Comparison of ENCODE assay signal across 8 cellular contexts in the genomic region with DNA sequence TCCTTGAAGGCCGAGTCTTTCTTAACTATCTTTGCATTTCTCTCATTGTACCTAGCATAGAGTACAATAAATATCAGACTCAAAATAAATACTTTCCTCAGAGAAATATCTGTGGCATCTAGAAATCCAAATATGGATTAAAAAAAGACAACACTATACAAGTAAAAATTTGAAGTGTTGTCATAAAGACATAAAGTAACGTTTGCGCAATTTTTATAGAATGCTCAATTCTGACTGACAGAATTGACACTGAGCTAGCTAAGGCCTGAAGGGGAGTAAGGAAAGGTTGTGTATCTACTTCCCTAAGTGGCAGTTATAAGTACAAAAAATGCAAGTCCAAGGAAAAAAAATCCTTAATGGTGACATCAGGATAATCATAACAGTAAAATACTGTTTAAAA. TPM values are rescaled to one million over a fixed set of nuclear protein-coding genes. Genes with fewer than 3 reads are reported as not detected.
DNase-seq lines count a peak whose midpoint lies in the region; ATAC-seq and TF ChIP-seq lines count a peak whose summit lies in the region.

No MANE protein-coding gene starts in this region.

- peak overlapping the region; percentile 63; the same call in 1 of the 2 replicates for H3K27ac ChIP-seq in HUES6 (ENCODE audit: low read depth, low read length)
- H3K27ac ChIP-seq in breast epithelium, result peak overlapping the region in 1 of 2 donors; percentile 93
- H3K27ac ChIP-seq in muscle layer of colon (ENCODE audit: low read depth, low read length), result peak overlapping the region; percentile 75

- POLR2A ChIA-PET in AG04449 (lab: Yijun Ruan, JAX), result interaction anchor here (1.2 to 1.6 kb wide), 2 partner anchors 18 to 62 kb away, joined by 3 to 4 read pairs; no protein-coding TSS in a partner anchor

- no peak for DNase-seq in AG04449 (ENCODE audit: low read depth, low spot score)
- no peak for DNase-seq in breast epithelium (ENCODE audit: low spot score in 2 of 2)
- no peak for DNase-seq in GM03348 (ENCODE audit: low spot score)
- DNase-seq in NCI-H446 (lab: John Stamatoyannopoulos, UW), result no peak
- no peak for DNase-seq in HuH-7.5 (ENCODE audit: low spot score)

- no peaks in the 10 kb centered on the region for H3K27me3 ChIP-seq in HUES6 (ENCODE audit: control insufficient read depth, insufficient read depth, low read length)
- no peaks in the 10 kb centered on the region for H3K27me3 ChIP-seq in breast epithelium
- no peaks in the 10 kb centered on the region for H3K27me3 ChIP-seq in muscle layer of colon (ENCODE audit: control insufficient read depth in 1 of 2, insufficient read depth in 2 of 2, low read length in 2 of 2)

- H3K4me3 ChIP-seq in AG04449 (ENCODE audit: low read depth, low read length) (peak overlapping the region; percentile 97), HUES6 (ENCODE audit: low read depth, low read length) (peak overlapping the region; percentile 85), breast epithelium (peak overlapping the region; percentile 79 to 88 (median 83)), muscle layer of colon (ENCODE audit: low read depth in 1 of 2, low read length in 2 of 2) (peak overlapping the region; percentile 77 to 83)

- TF ChIP-seq CTCF in AG04449 (IDR thresholded peaks at IDR 0.05; ENCODE audit: insufficient read depth, low read length, missing control alignments) (no peak), breast epithelium (IDR thresholded peaks at IDR 0.05) (no peak)

- H3K36me3 ChIP-seq in HUES6 (ENCODE audit: control insufficient read depth, insufficient read depth, low read length) (peaks cover 24% of the 10 kb centered on the region), breast epithelium (no peaks in the 10 kb centered on the region), muscle layer of colon (ENCODE audit: insufficient read depth, low read length) (peaks cover 2% of the 10 kb centered on the region)

- no peaks in the 10 kb centered on the region for H3K9me3 ChIP-seq in HUES6 (ENCODE audit: control insufficient read depth, insufficient read depth, low read depth, low read length)
- no peaks in the 10 kb centered on the region for H3K9me3 ChIP-seq in breast epithelium
- H3K9me3 ChIP-seq in muscle layer of colon (ENCODE audit: low read length), result no peaks in the 10 kb centered on the region

- H3K4me1 ChIP-seq in HUES6 (ENCODE audit: control insufficient read depth, insufficient read depth, low read length) (peaks cover 9% of the 10 kb centered on the region), breast epithelium (peaks cover 0 to 12% of the 10 kb centered on the region in 2 donors), muscle layer of colon (ENCODE audit: insufficient read depth, low read length) (peaks cover 21% of the 10 kb centered on the region)

- CTCF ChIA-PET in AG04449 (lab: Yijun Ruan, JAX), result interaction anchor here (1.0 to 2.1 kb wide), 3 partner anchors 11 to 59 kb away, joined by 4 to 9 read pairs (median 5); no protein-coding TSS in a partner anchor

- peak overlapping the region; percentile 93 for H3K9ac ChIP-seq in HUES6 (ENCODE audit: low read length)
- H3K9ac ChIP-seq in muscle layer of colon (ENCODE audit: low read length), result peak overlapping the region; percentile 68

- ATAC-seq in GM18909 (IDR thresholded peaks at IDR 0.05; ENCODE audit: poor library complexity, unreplicated experiment), result no peak

- intact Hi-C loops in breast epithelium (cut with DNase I; ENCODE audit: low total_unique reads), result no loop called here

- TF ChIP-seq POLR2A in breast epithelium (IDR thresholded peaks at IDR 0.05), result no peak

RNA-seq across cellular contexts. Expression of gene SEC11A, which starts 1.1 kb away (rescaled TPM):
- total RNA-seq in breast epithelium, result 100 to 1,000 TPM; 121 to 188 (median 122) TPM

RNA-seq across cellular contexts. Expression of gene ZNF592, which starts 33.6 kb away (rescaled TPM):
- 10 to 100 TPM; 14.1 to 18.4 (median 18.2) TPM for total RNA-seq in breast epithelium

RNA-seq across cellular contexts. Expression of gene NMB, which starts 56.8 kb away (rescaled TPM):
- 10 to 100 TPM; 13.8 to 26.9 (median 15.7) TPM for total RNA-seq in breast epithelium
